In genomic region chr21:43740497-43741156, GRCh38 we compare ENCODE assay signal across 8 cellular contexts. TPM values are rescaled to one million over a fixed set of nuclear protein-coding genes. Genes with fewer than 3 reads are reported as not detected.
DNase-seq lines count a peak whose midpoint lies in the region; ATAC-seq and TF ChIP-seq lines count a peak whose summit lies in the region.

No MANE protein-coding gene starts in this region.

- no peaks in the 10 kb centered on the region for H3K9me3 ChIP-seq in H9 (ENCODE audit: control insufficient read depth, low read depth, low read length)
- no peaks in the 10 kb centered on the region for H3K9me3 ChIP-seq in Peyer's patch
- no peaks in the 10 kb centered on the region for H3K9me3 ChIP-seq in gastroesophageal sphincter

- no peaks in the 10 kb centered on the region for H3K79me1 ChIP-seq in H9 (ENCODE audit: insufficient read depth, low read depth, low read length, poor library complexity, severe bottlenecking)

- H2BK5ac ChIP-seq in H9 (ENCODE audit: insufficient read length, low read length), result no peak overlapping the region

- no peak overlapping the region for H3K56ac ChIP-seq in H9 (ENCODE audit: insufficient read length, low read depth, low read length)

- H3K27me3 ChIP-seq in H9 (ENCODE audit: insufficient read depth, low read length) (no peaks in the 10 kb centered on the region), Peyer's patch (no peaks in the 10 kb centered on the region), gastroesophageal sphincter (no peaks in the 10 kb centered on the region)

- H3K27ac Mint-ChIP-seq in H9, result peak overlapping the region; percentile 95 to 97 (median 97)

- no peaks in the 10 kb centered on the region for H3K9me3 Mint-ChIP-seq in H9

- H3K36me3 ChIP-seq in Peyer's patch, result peaks cover 0 to 56% (median 0%) of the 10 kb centered on the region in 3 donors
- H3K36me3 ChIP-seq in gastroesophageal sphincter, result peaks cover 0 to 63% of the 10 kb centered on the region in 2 donors

- H3K27ac ChIP-seq in H9 (ENCODE audit: insufficient read length, low read depth, low read length), result no peak overlapping the region
- H3K27ac ChIP-seq in Peyer's patch, result peak overlapping the region in 2 of 4 donors; percentile 65 to 76
- H3K27ac ChIP-seq in gastroesophageal sphincter, result peak overlapping the region in 3 of 4 donors; percentile 61 to 72 (median 69)

- no peaks in the 10 kb centered on the region for H3K79me2 ChIP-seq in H9 (ENCODE audit: insufficient read depth, low read length)

- H3K23ac ChIP-seq in H9 (ENCODE audit: insufficient read length, low read depth, low read length), result no peak overlapping the region

- no peak overlapping the region for H4K5ac ChIP-seq in H9 (ENCODE audit: insufficient read length, low read depth, low read length)

- DNase-seq in H9 (peak; percentile 91), Peyer's patch (peak in 2 of 3 donors; percentile 77 to 81), renal cortical epithelial cell (ENCODE audit: low read depth) (peak; percentile 64)
- no peak for DNase-seq in activated CD4-positive, alpha-beta T cell treated with anti-CD3 and anti-CD28 coated beads for 1 hour

- no peak overlapping the region for H3K9ac ChIP-seq in H9 (ENCODE audit: extremely low read depth, insufficient read length, low read length)

- no peaks in the 10 kb centered on the region for H3K23me2 ChIP-seq in H9 (ENCODE audit: insufficient read length, low read depth, low read length, poor library complexity, severe bottlenecking)

- no peak overlapping the region for H3K4me2 ChIP-seq in H9 (ENCODE audit: insufficient read depth, insufficient read length, low read length)

- H3K4me1 ChIP-seq in H9 (ENCODE audit: insufficient read depth, low read length) (no peaks in the 10 kb centered on the region), Peyer's patch (peaks cover 0 to 26% (median 0%) of the 10 kb centered on the region in 4 donors), gastroesophageal sphincter (peaks cover 0 to 10% (median 0%) of the 10 kb centered on the region in 3 donors)

- TF ChIP-seq EP300 in gastroesophageal sphincter (IDR thresholded peaks at IDR 0.05), result no peak

- H3K27me3 Mint-ChIP-seq in H9 (ENCODE audit: low read depth), result no peaks in the 10 kb centered on the region

- H3K14ac ChIP-seq in H9 (ENCODE audit: insufficient read depth, low read length), result no peak overlapping the region

- no CpG with 5 or more reads among the region's 25 CpGs for WGBS in H9 (ENCODE audit: extremely low coverage, insufficient read length, low lambda C conversion rate)
- WGBS in gastroesophageal sphincter (ENCODE audit: low coverage in 1 of 2), 2 donors, result 12% methylated on average over 5 of the region's 25 CpGs; no CpG with 5 or more reads in 1 of the 2 donors

- H2BK12ac ChIP-seq in H9 (ENCODE audit: insufficient read length, low read depth, low read length), result no peak overlapping the region

- H2BK15ac ChIP-seq in H9 (ENCODE audit: low read depth, low read length), result no peak overlapping the region

- H2AK5ac ChIP-seq in H9 (ENCODE audit: insufficient read length, low read length), result no peak overlapping the region

- ATAC-seq in gastroesophageal sphincter (peak; percentile 67), HG02759 (IDR thresholded peaks at IDR 0.05; ENCODE audit: unreplicated experiment) (no peak), GM21528 (IDR thresholded peaks at IDR 0.05; ENCODE audit: low FRiP score, unreplicated experiment) (no peak), GM21447 (IDR thresholded peaks at IDR 0.05; ENCODE audit: unreplicated experiment) (no peak)

- H4K8ac ChIP-seq in H9 (replicated peaks; ENCODE audit: insufficient read length, low read depth, low read length), result no peak overlapping the region

- no peak overlapping the region for H2AFZ ChIP-seq in H9 (ENCODE audit: low read length)

- no peak overlapping the region for H2BK20ac ChIP-seq in H9 (ENCODE audit: low read depth, low read length, poor library complexity, severe bottlenecking)

- H4K20me1 ChIP-seq in H9 (ENCODE audit: control insufficient read depth, insufficient read depth, insufficient read length), result peaks cover 4% of the 10 kb centered on the region

- no peak overlapping the region for H3T11ph ChIP-seq in H9 (ENCODE audit: low read length)

- H3K36me3 Mint-ChIP-seq in H9 (ENCODE audit: insufficient read depth in 1 of 3, low read depth in 3 of 3), result peaks cover 6 to 28% (median 20%) of the 10 kb centered on the region in 3 experiments; a peak in 6 of 7 replicates

- peaks cover 14 to 17% of the 10 kb centered on the region in 2 experiments for H3K4me1 Mint-ChIP-seq in H9

- no peak overlapping the region for H3K18ac ChIP-seq in H9 (ENCODE audit: insufficient read length, low read depth, low read length)

- TF ChIP-seq CTCF in H9 (conservative IDR thresholded peaks at IDR 0.05) (no peak), Peyer's patch (IDR thresholded peaks at IDR 0.05) (no peak), gastroesophageal sphincter (IDR thresholded peaks at IDR 0.05) (no peak)

- TF ChIP-seq POLR2A in Peyer's patch (IDR thresholded peaks at IDR 0.05) (peak; percentile 22 to 28), gastroesophageal sphincter (IDR thresholded peaks at IDR 0.05) (no peak)

- H4K91ac ChIP-seq in H9 (ENCODE audit: insufficient read length, low read depth, low read length), result no peak overlapping the region

- no peak overlapping the region for H3K4me3 ChIP-seq in Peyer's patch
- no peak overlapping the region for H3K4me3 ChIP-seq in gastroesophageal sphincter

- H2BK120ac ChIP-seq in H9 (ENCODE audit: low read depth, low read length, poor library complexity, severe bottlenecking), result no peak overlapping the region

- H3K4ac ChIP-seq in H9 (ENCODE audit: low read depth, low read length), result no peak overlapping the region

- H3K4me3 Mint-ChIP-seq in H9, result peak overlapping the region; percentile 48 to 67

RNA-seq across cellular contexts. Expression of gene PDXK, which starts 21.7 kb away (rescaled TPM):
- total RNA-seq in H9 (2021) (109 and 117 TPM in 2 replicates), Peyer's patch (100 to 1,000 TPM in 3 of 4 donors, 10 to 100 TPM in 1; 83.3 to 206 (median 152) TPM), gastroesophageal sphincter (10 to 100 TPM; 24.4 to 42.2 (median 33.0) TPM), renal cortical epithelial cell (278 and 390 TPM in 2 replicates)

RNA-seq across cellular contexts. Expression of gene CSTB, which starts 35.5 kb away (rescaled TPM):
- total RNA-seq in H9 (2021), result 40.7 and 44.5 TPM in 2 replicates
- total RNA-seq in Peyer's patch, result 10 to 100 TPM in 3 of 4 donors, 1 to 10 TPM in 1; 7.4 to 16.1 (median 13.3) TPM
- total RNA-seq in gastroesophageal sphincter, result 10 to 100 TPM in 3 of 4 donors, 1 to 10 TPM in 1; 8.9 to 22.2 (median 10.1) TPM
- total RNA-seq in renal cortical epithelial cell, result 4.2 and 4.9 TPM in 2 replicates

RNA-seq across cellular contexts. Expression of gene RRP1, which starts 48.8 kb away (rescaled TPM):
- total RNA-seq in H9 (2021), result 73.3 and 76.7 TPM in 2 replicates
- total RNA-seq in Peyer's patch, result 10 to 100 TPM; 11.1 to 32.2 (median 12.9) TPM
- 10 to 100 TPM; 19.0 to 25.2 (median 20.8) TPM for total RNA-seq in gastroesophageal sphincter
- total RNA-seq in renal cortical epithelial cell, result 17.2 and 26.4 TPM in 2 replicates

Comparison
In these comparisons a context has a peak if more than half of its experiments do, and no peak if none do; other contexts are left out.
1. POLR2A ChIP-seq: peak in Peyer's patch (2 of 2); none in gastroesophageal sphincter (0 of 2).